34 cellular contexts compared by ENCODE assay signal in genomic region chr19:53596056-53596455, GRCh38. TPM values are rescaled to one million over a fixed set of nuclear protein-coding genes. Genes with fewer than 3 reads are reported as not detected.
"Had no signal": no experiment of that assay in that cellular context is flagged by ENCODE, and none has a peak within 500 bp of the region (broad histone marks: within the 10 kb centered on the region; RNA-seq: fewer than 3 reads in every experiment).

No MANE protein-coding gene starts in this region.

- H3K27me3 Mint-ChIP-seq: dendritic cell treated with granulocyte-macrophage colony-stimulating factor and Interleukin-4, amounts not matched to agents 40 ng/mL and 50 ng/mL, for 4 days; naive thymus-derived CD8-positive, alpha-beta T cell had no signal

- H3K36me3 ChIP-seq: breast epithelium, esophagus muscularis mucosa, heart left ventricle, right atrium auricular region, suprapubic skin, tibial artery had no signal

- DNase-seq: activated CD4-positive, alpha-beta T cell treated with anti-CD3 and anti-CD28 coated beads for 48 hours; activated CD4-positive, alpha-beta T cell treated with anti-CD3 and anti-CD28 coated beads, Interleukin-2, amount 50 U/mL, for 48 hours; activated CD8-positive, alpha-beta memory T cell treated with anti-CD3 and anti-CD28 coated beads, Interleukin-2, amount 50 U/mL, for 48 hours; activated naive CD4-positive, alpha-beta T cell; activated T-cell treated with anti-CD3 and anti-CD28 coated beads, Interleukin-2, amount 50 U/mL, for 4 hours; central memory CD4-positive, alpha-beta T cell; foreskin keratinocyte; heart left ventricle; hypothalamus; left colon; mammary epithelial cell; midbrain; naive thymus-derived CD8-positive, alpha-beta T cell; stimulated activated CD4-positive, alpha-beta T cell treated with anti-CD3 and anti-CD28 coated beads, Interleukin-2, amount 100 ng/mL, for 24 hours; stimulated activated naive CD4-positive, alpha-beta T cell; T-helper 9 cell; tibial artery had no signal

- H3K27ac ChIP-seq: esophagus muscularis mucosa, foreskin keratinocyte, heart left ventricle, right atrium auricular region, suprapubic skin, tibial artery, VCaP had no signal

- H3K4me1 Mint-ChIP-seq: naive thymus-derived CD8-positive, alpha-beta T cell; neural crest cell had no signal

- ATAC-seq: activated CD4-positive, CD25-positive, alpha-beta regulatory T cell treated with anti-CD3 and anti-CD28 coated beads, Interleukin-2, amount 50 U/mL, for 24 hours; activated naive CD4-positive, alpha-beta T cell treated with anti-CD3 and anti-CD28 coated beads, Interleukin-2, amount 50 U/mL, for 72 hours; activated T-cell treated with anti-CD3 and anti-CD28 coated beads, Interleukin-2, amount 50 U/mL, for 4 hours; foreskin keratinocyte; heart left ventricle; left colon; naive thymus-derived CD8-positive, alpha-beta T cell had no signal

- H3K9me3 Mint-ChIP-seq: dendritic cell treated with granulocyte-macrophage colony-stimulating factor and Interleukin-4, amounts not matched to agents 40 ng/mL and 50 ng/mL, for 4 days; neural crest cell had no signal

- H3K4me3 Mint-ChIP-seq: activated T-cell treated with anti-CD3 and anti-CD28 coated beads, Interleukin-2, amount 50 U/mL, for 4 hours; dendritic cell treated with granulocyte-macrophage colony-stimulating factor and Interleukin-4, amounts not matched to agents 40 ng/mL and 50 ng/mL, for 4 days; naive thymus-derived CD8-positive, alpha-beta T cell; neural crest cell; T-helper 1 cell treated with Interleukin-12 subunit alpha and Interleukin-12 subunit beta and Interleukin-4 antibody, amounts not matched to agents 30 μg/mL and 1 μg/mL, for 36 hours had no signal

- H3K9me3 ChIP-seq: esophagus muscularis mucosa, heart left ventricle, right atrium auricular region, suprapubic skin, tibial artery had no signal

- H3K27me3 ChIP-seq: breast epithelium, foreskin keratinocyte, heart left ventricle, right atrium auricular region, suprapubic skin, tibial artery had no signal

- H3K4me1 ChIP-seq: breast epithelium, esophagus muscularis mucosa, foreskin keratinocyte, right atrium auricular region, suprapubic skin, tibial artery had no signal

- H3K4me2 ChIP-seq: smooth muscle cell had no signal

- H3K27ac Mint-ChIP-seq: activated naive CD4-positive, alpha-beta T cell treated with anti-CD3 and anti-CD28 coated beads, Interleukin-2, amount 50 U/mL, for 72 hours; activated T-helper 2 cell treated with anti-CD3 and anti-CD28 coated beads, Interferon-gamma antibody, Interleukin-2, Interleukin-4, amounts not matched to agents 10 μg/mL and 5 μg/mL and 100 μg/mL, durations not matched to agents 14 hours and 24 hours and 36 hours; dendritic cell treated with granulocyte-macrophage colony-stimulating factor and Interleukin-4, amounts not matched to agents 40 ng/mL and 50 ng/mL, for 4 days; naive thymus-derived CD8-positive, alpha-beta T cell; T-helper 1 cell treated with Interleukin-12 subunit alpha and Interleukin-12 subunit beta and Interleukin-4 antibody, amounts not matched to agents 30 μg/mL and 1 μg/mL, for 36 hours had no signal

- H3K4me3 ChIP-seq: breast epithelium, esophagus muscularis mucosa, heart left ventricle, right atrium auricular region, smooth muscle cell, suprapubic skin, tibial artery had no signal

RNA-seq across cellular contexts. Expression of gene DPRX, which starts 35.7 kb away (rescaled TPM):
- total RNA-seq: activated naive CD4-positive, alpha-beta T cell treated with anti-CD3 and anti-CD28 coated beads, Interleukin-2, amount 50 U/mL, for 72 hours; activated T-cell treated with anti-CD3 and anti-CD28 coated beads, Interleukin-2, amount 50 U/mL, for 4 hours; activated T-helper 2 cell treated with anti-CD3 and anti-CD28 coated beads, Interferon-gamma antibody, Interleukin-2, Interleukin-4, amounts not matched to agents 10 μg/mL and 5 μg/mL and 100 μg/mL, durations not matched to agents 14 hours and 24 hours and 36 hours; breast epithelium; esophagus muscularis mucosa; foreskin keratinocyte; heart left ventricle; left colon; liver; mammary epithelial cell; naive thymus-derived CD8-positive, alpha-beta T cell; neural crest cell; omental fat pad; pulmonary artery endothelial cell; right atrium auricular region; smooth muscle cell; suprapubic skin; ureter had no signal
- polyA plus RNA-seq: foreskin keratinocyte; keratinocyte; liver; mammary epithelial cell; naive thymus-derived CD8-positive, alpha-beta T cell; smooth muscle cell had no signal
